8 cellular contexts compared by ENCODE assay signal in genomic region chr19:3625996-3626472, GRCh38. TPM values are rescaled to one million over a fixed set of nuclear protein-coding genes. Genes with fewer than 3 reads are reported as not detected.
DNase-seq lines count a peak whose midpoint lies in the region; ATAC-seq, FAIRE-seq and TF ChIP-seq lines count a peak whose summit lies in the region.

No MANE protein-coding gene starts in this region.

- H3K27ac Mint-ChIP-seq in HFFc6 = peak overlapping the region; percentile 99
- H3K27ac Mint-ChIP-seq in WTC11 = peak overlapping the region; percentile 95
- peak overlapping the region; percentile 82 for H3K27ac Mint-ChIP-seq in glutamatergic neuron (ENCODE audit: unreplicated experiment)

- POLR2A ChIA-PET in BJ (lab: Charles Lee) (no interaction called here), WTC11 (lab: Charles Lee) (no interaction called here)

- H3K36me3 Mint-ChIP-seq in HFFc6 (ENCODE audit: low read depth) (0 out of 2 replicates have a peak, but pooled peaks cover 9% of the 10 kb centered on the region), WTC11 (peaks cover 5% of the 10 kb centered on the region), glutamatergic neuron (ENCODE audit: unreplicated experiment) (no peaks in the 10 kb centered on the region)

- peak overlapping the region; percentile 92 for H3K4me3 ChIP-seq in BJ (ENCODE audit: low read depth, low read length)
- H3K4me3 ChIP-seq in small intestine (ENCODE audit: low read depth in 1 of 2, low read length in 2 of 2) = peak overlapping the region; percentile 65 to 80

- peak overlapping the region; percentile 84 to 93 for H3K27ac ChIP-seq in small intestine (ENCODE audit: low read depth in 1 of 2, low read length in 1 of 2)

- 0 to 1% (median 1%) methylated on average over 20 to 21 of the region's 21 CpGs for WGBS in small intestine, 3 donors

- H3K27me3 ChIP-seq in BJ (ENCODE audit: control insufficient read depth, insufficient read depth, low read length) (no peaks in the 10 kb centered on the region), small intestine (ENCODE audit: control insufficient read depth in 2 of 2, insufficient read depth in 2 of 2, low read length in 2 of 2) (no peaks in the 10 kb centered on the region)

- TF ChIP-seq CTCF in BJ (IDR thresholded peaks at IDR 0.05; ENCODE audit: insufficient read depth, low read depth, low read length) (no peak), HFFc6 (IDR thresholded peaks at IDR 0.05) (no peak; the same call in 1 of the 2 replicates), WTC11 (IDR thresholded peaks at IDR 0.05) (no peak), glutamatergic neuron (IDR thresholded peaks at IDR 0.05; ENCODE audit: partially characterized antibody, unreplicated experiment) (no peak)

- ATAC-seq in WTC11 = no peak

- DNase-seq in BJ (ENCODE audit: low read depth) (no peak), HFFc6 (no peak), WTC11 (ENCODE audit: low spot score) (no peak), glutamatergic neuron (no peak), small intestine (no peak), AG08395 (ENCODE audit: low spot score) (no peak), Ammon's horn (ENCODE audit: low spot score) (no peak), NCI-H187 treated with DMSO at 0.1 percent for 48 hours (lab: John Stamatoyannopoulos, UW) (no peak)

- CTCF ChIA-PET in BJ (lab: Yijun Ruan, JAX) = interaction anchor here (1.0 kb wide), 1 partner anchor 81 kb away, joined by 3 read pairs; no protein-coding TSS in a partner anchor
- CTCF ChIA-PET in WTC11 (lab: Charles Lee) = interaction anchor here (1.4 kb wide), 1 partner anchor 141 kb away, joined by 3 read pairs; no protein-coding TSS in a partner anchor

- no peaks in the 10 kb centered on the region for H3K9me3 ChIP-seq in small intestine (ENCODE audit: control insufficient read depth, low read depth)

- H3K4me3 Mint-ChIP-seq in HFFc6 (peak overlapping the region; percentile 97), WTC11 (peak overlapping the region; percentile 98), glutamatergic neuron (ENCODE audit: unreplicated experiment) (peak overlapping the region; percentile 94)

- H3K36me3 ChIP-seq in BJ (ENCODE audit: control insufficient read depth, insufficient read depth, low read length) = peaks cover 10% of the 10 kb centered on the region
- peaks cover 0 to 4% of the 10 kb centered on the region in 2 donors for H3K36me3 ChIP-seq in small intestine (ENCODE audit: control insufficient read depth in 2 of 2, insufficient read depth in 2 of 2, low read length in 2 of 2)

- H3K4me1 Mint-ChIP-seq in HFFc6 (ENCODE audit: low read depth) (peaks cover 16% of the 10 kb centered on the region), WTC11 (peaks cover 5% of the 10 kb centered on the region), glutamatergic neuron (ENCODE audit: low read depth, unreplicated experiment) (peaks cover 8% of the 10 kb centered on the region)

- no peaks in the 10 kb centered on the region for H3K9me3 Mint-ChIP-seq in HFFc6
- no peaks in the 10 kb centered on the region for H3K9me3 Mint-ChIP-seq in WTC11
- H3K9me3 Mint-ChIP-seq in glutamatergic neuron (ENCODE audit: unreplicated experiment) = peaks cover 17% of the 10 kb centered on the region

- FAIRE-seq in small intestine (lab: Jason Lieb, UNC) = no peak

- H3K27me3 Mint-ChIP-seq in HFFc6 (ENCODE audit: insufficient read depth) (peaks cover 16% of the 10 kb centered on the region), WTC11 (ENCODE audit: low read depth) (no peaks in the 10 kb centered on the region), glutamatergic neuron (ENCODE audit: unreplicated experiment) (peaks cover 11% of the 10 kb centered on the region)

- H3K4me1 ChIP-seq in small intestine (ENCODE audit: control insufficient read depth in 2 of 2, insufficient read depth in 1 of 2, low read depth in 1 of 2, low read length in 1 of 2) = peaks cover 0 to 2% of the 10 kb centered on the region in 2 donors

TF ChIP-seq in WTC11, 78 proteins besides CTCF, POLR2A, EP300 and RAD21:
- TF ChIP-seq ATF2 (CRISPR knock-in tag; IDR thresholded peaks at IDR 0.05; ENCODE audit: borderline replicate concordance, low read depth) (no peak), TCF7 (CRISPR knock-in tag; IDR thresholded peaks at IDR 0.05; ENCODE audit: low read depth) (no peak), GRHL2 (CRISPR knock-in tag; IDR thresholded peaks at IDR 0.05; ENCODE audit: insufficient replicate concordance, severe bottlenecking) (no peak)

RNA-seq across cellular contexts. Expression of gene CACTIN, which starts 0.6 kb away (rescaled TPM):
- polyA plus RNA-seq in BJ (2011; rRNA removed) (9.3 and 13.8 TPM in 2 replicates), small intestine (10 to 100 TPM; 11.9 to 16.4 (median 13.0) TPM)
- polyA minus RNA-seq in BJ (2011; rRNA and poly(A)+ RNA removed) = 5.2 and 9.1 TPM in 2 replicates
- total RNA-seq in HFFc6 (2021; fragmentation: NEBNext Ultra II Directional; extraction: Animal tissue kit (Norgen Biotek cat#: 25700)) = 10 to 100 TPM; 22.7 to 25.3 (median 24.9) TPM
- total RNA-seq in WTC11 (2021) (39.3 to 43.0 TPM (median 42.2 TPM) in 3 replicates), glutamatergic neuron (ENCODE audit: unreplicated experiment) (29.7 TPM)

RNA-seq across cellular contexts. Expression of gene TBXA2R, which starts 19.4 kb away (rescaled TPM):
- polyA plus RNA-seq in BJ (2011; rRNA removed) (0.54 and 1.2 TPM in 2 replicates), small intestine (1 to 10 TPM in 1 of 3 donors, not detected in 2; 2.1 TPM)
- 0.62 and 1.00 TPM in 2 replicates for polyA minus RNA-seq in BJ (2011; rRNA and poly(A)+ RNA removed)
- total RNA-seq in HFFc6 (2021; fragmentation: NEBNext Ultra II Directional; extraction: Animal tissue kit (Norgen Biotek cat#: 25700)) = 1 to 10 TPM; 7.1 to 8.8 (median 7.4) TPM
- total RNA-seq in WTC11 (2021) (1.0 to 1.4 TPM (median 1.3 TPM) in 3 replicates), glutamatergic neuron (ENCODE audit: unreplicated experiment) (not detected)

RNA-seq across cellular contexts. Expression of gene GIPC3, which starts 40.8 kb away (rescaled TPM):
- polyA plus RNA-seq in BJ (2011; rRNA removed) (0.36 and 0.63 TPM in 2 replicates), small intestine (1 to 10 TPM in 1 of 3 donors, under 1 TPM in 1, not detected in 1; 0.54 to 1.1 TPM)
- polyA minus RNA-seq in BJ (2011; rRNA and poly(A)+ RNA removed) = 0.47 and 0.72 TPM in 2 replicates
- total RNA-seq in HFFc6 (2021; fragmentation: NEBNext Ultra II Directional; extraction: Animal tissue kit (Norgen Biotek cat#: 25700)) = under 1 TPM in 4 of 6 experiments, not detected in 2; 0.10 to 0.17 (median 0.11) TPM
- total RNA-seq in WTC11 (2021) (1.0 to 2.3 TPM (median 1.6 TPM) in 3 replicates), glutamatergic neuron (ENCODE audit: unreplicated experiment) (0.20 TPM)

RNA-seq across cellular contexts. Expression of gene HMG20B, which starts 53.3 kb away (rescaled TPM):
- polyA plus RNA-seq in BJ (2011; rRNA removed) = 39.7 and 54.2 TPM in 2 replicates
- polyA minus RNA-seq in BJ (2011; rRNA and poly(A)+ RNA removed) = 10.2 and 14.9 TPM in 2 replicates
- 10 to 100 TPM; 73.5 to 90.1 (median 78.3) TPM for total RNA-seq in HFFc6 (2021; fragmentation: NEBNext Ultra II Directional; extraction: Animal tissue kit (Norgen Biotek cat#: 25700))
- 115 to 132 TPM (median 121 TPM) in 3 replicates for total RNA-seq in WTC11 (2021)
- 55.3 TPM for total RNA-seq in glutamatergic neuron (ENCODE audit: unreplicated experiment)
- 10 to 100 TPM; 70.4 to 82.1 (median 74.5) TPM for polyA plus RNA-seq in small intestine
